30 cellular contexts compared by ENCODE assay signal in genomic region chr3:48361928-48362327, GRCh38. TPM values are rescaled to one million over a fixed set of nuclear protein-coding genes. Genes with fewer than 3 reads are reported as not detected.
"Had no signal": no experiment of that assay in that cellular context is flagged by ENCODE, and none has a peak within 500 bp of the region (broad histone marks: within the 10 kb centered on the region; RNA-seq: fewer than 3 reads in every experiment).

No MANE protein-coding gene starts in this region.

- FAIRE-seq: urothelium cell line had no signal

- H3K27me3 ChIP-seq: suprapubic skin, testis, thyroid gland, tibial nerve, upper lobe of left lung, upper lobe of right lung, uterus, vagina had no signal

- H3K4me1 ChIP-seq: stomach, suprapubic skin, testis, thyroid gland, tibial artery, tibial nerve, transverse colon, upper lobe of left lung, upper lobe of right lung, uterus, vagina had no signal

- H3K9me3 ChIP-seq: testis, thoracic aorta, thyroid gland, tibial artery, uterus, vagina had no signal

- ATAC-seq: stimulated activated effector memory CD8-positive, alpha-beta T cell treated with anti-CD3 and anti-CD28 coated beads, Interleukin-12 subunit alpha, Interleukin-12 subunit beta, amount 100 ng/mL, for 72 hours; stimulated activated memory B cell treated with anti-CD40 and anti-IgM and Interleukin-4, amounts not matched to agents 10 μg/mL and 1 μg/mL and 100 μg/mL, for 72 hours; stimulated activated naive B cell treated with anti-CD40 and anti-IgM and Interleukin-4, amounts not matched to agents 10 μg/mL and 1 μg/mL and 100 μg/mL, for 72 hours; stimulated activated naive CD8-positive, alpha-beta T cell treated with anti-CD3 and anti-CD28 coated beads, Interleukin-15, amount 100 ng/mL, for 72 hours; stimulated activated naive CD8-positive, alpha-beta T cell treated with anti-CD3 and anti-CD28 coated beads, Interleukin-15, Interleukin-2, amounts not matched to agents 100 U/mL and 50 U/mL, for 24 hours; upper lobe of right lung had no signal

- H3K4me3 ChIP-seq: stomach, suprapubic skin, testis, thoracic aorta, thyroid gland, tibial artery, tibial nerve, transverse colon, upper lobe of left lung, upper lobe of right lung, uterus, vagina had no signal

- DNase-seq: stimulated activated CD4-positive, alpha-beta T cell treated with anti-CD3 and anti-CD28 coated beads, Interleukin-2, amount 100 ng/mL, for 48 hours; stimulated activated CD4-positive, alpha-beta T cell treated with anti-CD3 and anti-CD28 coated beads, Interleukin-4, amount 100 ng/mL, for 1 hour; stimulated activated CD4-positive, alpha-beta T cell treated with anti-CD3 and anti-CD28 coated beads, Interleukin-4, amount 100 ng/mL, for 24 hours; stimulated activated CD4-positive, alpha-beta T cell treated with anti-CD3 and anti-CD28 coated beads, Interleukin-4, amount 100 ng/mL, for 4 hours; stimulated activated CD8-positive, alpha-beta memory T cell treated with anti-CD3 and anti-CD28 coated beads, Interleukin-4, amount 100 ng/mL, for 48 hours; stimulated activated naive B cell treated with anti-CD40 and anti-IgM and Interleukin-4, amounts not matched to agents 10 μg/mL and 1 μg/mL and 100 μg/mL, for 72 hours; stimulated activated naive CD4-positive, alpha-beta T cell; stimulated activated naive CD4-positive, alpha-beta T cell treated with Interleukin-2 at 50 U/mL for 16 hours; stimulated activated naive CD8-positive, alpha-beta T cell treated with anti-CD3 and anti-CD28 coated beads, Interleukin-15, amount 100 ng/mL, for 72 hours; stimulated activated naive CD8-positive, alpha-beta T cell treated with anti-CD3 and anti-CD28 coated beads, Interleukin-15, Interleukin-2, amounts not matched to agents 100 U/mL and 50 U/mL, for 24 hours; stomach; substantia nigra; testis; thyroid gland; tibial artery; transverse colon; trophoblast cell; upper lobe of left lung; upper lobe of right lung; uterus had no signal

- H3K36me3 ChIP-seq: stomach, suprapubic skin, thoracic aorta, thyroid gland, tibial artery, tibial nerve, transverse colon, upper lobe of left lung, upper lobe of right lung, uterus, vagina had no signal

- H3K27ac ChIP-seq: stomach, suprapubic skin, testis, thoracic aorta, thyroid gland, tibial artery, tibial nerve, transverse colon, upper lobe of left lung, upper lobe of right lung, uterus, vagina had no signal

RNA-seq across cellular contexts. Expression of gene FBXW12, which starts 10.1 kb away (rescaled TPM):
- total RNA-seq: stomach, suprapubic skin, thoracic aorta, thyroid gland, tibial nerve, transverse colon, upper lobe of left lung, upper lobe of right lung, vagina had no signal
- polyA plus RNA-seq: stomach, urinary bladder had no signal

RNA-seq across cellular contexts. Expression of gene SPINK8, which starts 28.5 kb away (rescaled TPM):
- total RNA-seq: stomach, subcutaneous adipose tissue, suprapubic skin, temporal lobe, testis, thoracic aorta, thyroid gland, tibial nerve, transverse colon, upper lobe of left lung, upper lobe of right lung, urinary bladder, uterus, vagina had no signal
- polyA plus RNA-seq: stomach, urinary bladder had no signal
